In genomic region chr13:100176781-100177389, GRCh38 we compare ENCODE assay signal across 12 cellular contexts.
DNase-seq lines count a peak whose midpoint lies in the region; ATAC-seq and TF ChIP-seq lines count a peak whose summit lies in the region.
"Had no signal": no experiment of that assay in that cellular context is flagged by ENCODE, and none has a peak within 500 bp of the region (broad histone marks: within the 10 kb centered on the region; RNA-seq: fewer than 3 reads in every experiment).

No MANE protein-coding gene starts in this region.

- H3K36me3 ChIP-seq in MM.1S (replicated peaks; ENCODE audit: insufficient read depth, low read length): no peaks in the 10 kb centered on the region
- H3K36me3 ChIP-seq: heart right ventricle had no signal

- H2AFZ ChIP-seq in MM.1S (ENCODE audit: low read length): no peak overlapping the region

- no peak for ATAC-seq in HG02973 (IDR thresholded peaks at IDR 0.05; ENCODE audit: unreplicated experiment)
- no peak for ATAC-seq in GM18517 (IDR thresholded peaks at IDR 0.05; ENCODE audit: unreplicated experiment)
- ATAC-seq: activated T-cell treated with anti-CD3 and anti-CD28 coated beads, Interleukin-2, amount 50 U/mL, for 72 hours; heart right ventricle; mucosa of descending colon had no signal

- no peak overlapping the region for H3K27ac ChIP-seq in MM.1S (ENCODE audit: low read length)
- H3K27ac ChIP-seq: heart right ventricle, skin epidermis had no signal

- H3K4me2 ChIP-seq in MM.1S (ENCODE audit: low read depth, low read length): no peak overlapping the region

- no peaks in the 10 kb centered on the region for H3K79me2 ChIP-seq in MM.1S (ENCODE audit: low read length)

- H3F3A ChIP-seq in MM.1S (ENCODE audit: insufficient read depth, low read length): no peaks in the 10 kb centered on the region

- H3K9me3 ChIP-seq in MM.1S (replicated peaks; ENCODE audit: insufficient read depth, low read length): no peaks in the 10 kb centered on the region
- H3K9me3 ChIP-seq: heart right ventricle, mucosa of descending colon had no signal

- DNase-seq in NCI-H2196 (lab: John Stamatoyannopoulos, UW; ENCODE audit: unreplicated experiment): peak; percentile 3
- no peak for DNase-seq in NCI-H2196 treated with DMSO at 0.1 percent for 48 hours (lab: John Stamatoyannopoulos, UW; ENCODE audit: unreplicated experiment)
- peak; percentile 90 for DNase-seq in NCI-H748 (lab: John Stamatoyannopoulos, UW; ENCODE audit: unreplicated experiment)
- peak; percentile 16 for DNase-seq in epithelial cell of proximal tubule (ENCODE audit: low read depth)
- no peak for DNase-seq in MM.1S
- no peak for DNase-seq in islet precursor cell
- DNase-seq: activated T-cell treated with anti-CD3 and anti-CD28 coated beads, Interleukin-2, amount 50 U/mL, for 72 hours; mucosa of descending colon had no signal

- no peaks in the 10 kb centered on the region for H3K27me3 ChIP-seq in MM.1S (replicated peaks; ENCODE audit: insufficient read depth, low read length)
- H3K27me3 ChIP-seq: heart right ventricle had no signal

- TF ChIP-seq CTCF in epithelial cell of proximal tubule (conservative IDR thresholded peaks at IDR 0.05; ENCODE audit: low read depth, low read length) (no peak), MM.1S (IDR thresholded peaks at IDR 0.05; ENCODE audit: low read length) (no peak)

- no peaks in the 10 kb centered on the region for H3K4me1 ChIP-seq in MM.1S (ENCODE audit: low read length)

- no peak overlapping the region for H3K4me3 ChIP-seq in epithelial cell of proximal tubule (ENCODE audit: low read depth, low read length)
- no peak overlapping the region for H3K4me3 ChIP-seq in MM.1S (ENCODE audit: low read length)
- H3K4me3 ChIP-seq: heart right ventricle, mucosa of descending colon, skin epidermis had no signal

- no peaks in the 10 kb centered on the region for H4K20me1 ChIP-seq in MM.1S (ENCODE audit: insufficient read depth, low read length)

- no peak overlapping the region for H3K9ac ChIP-seq in MM.1S (ENCODE audit: low read length)

- H3K9me2 ChIP-seq in MM.1S (replicated peaks; ENCODE audit: insufficient read depth, low read length): no peaks in the 10 kb centered on the region

Comparison
In these comparisons a context has a peak if more than half of its experiments do, and no peak if none do; other contexts are left out.
1. DNase-seq: peak in NCI-H2196 (single experiment), NCI-H748 (single experiment) and epithelial cell of proximal tubule (single experiment); none in NCI-H2196 treated with DMSO at 0.1 percent for 48 hours (single experiment), MM.1S (single experiment) and islet precursor cell (single experiment).